17 cellular contexts compared by ENCODE assay signal in the genomic region with DNA sequence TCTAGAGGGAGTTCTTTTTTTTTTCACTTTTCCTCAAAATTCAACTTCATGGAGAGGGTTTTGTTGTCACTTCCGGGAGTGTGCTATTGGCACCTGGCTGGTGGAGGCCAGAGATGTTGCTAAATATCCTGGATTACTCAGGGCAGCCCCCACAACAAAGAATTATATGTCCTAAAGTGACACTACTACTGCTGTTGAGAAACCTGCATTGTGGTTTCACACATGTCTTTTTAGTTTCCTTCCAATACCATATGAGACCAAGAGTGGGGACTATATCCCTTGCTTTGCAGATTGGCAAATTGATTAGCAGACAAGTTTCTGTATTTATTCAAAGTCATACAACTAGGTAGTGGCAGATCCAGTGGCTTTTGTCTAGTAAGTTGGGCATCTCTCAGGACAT.
A peak's percentile ranks its signal among the peaks of the same experiment; 100 is the strongest.
DNase-seq lines count a peak whose midpoint lies in the region; ATAC-seq and TF ChIP-seq lines count a peak whose summit lies in the region.
"Had no signal": no experiment of that assay in that cellular context is flagged by ENCODE, and none has a peak within 500 bp of the region (broad histone marks: within the 10 kb centered on the region; RNA-seq: fewer than 3 reads in every experiment).

No MANE protein-coding gene starts in this region.

- ATAC-seq in GM18870 (IDR thresholded peaks at IDR 0.05; ENCODE audit: unreplicated experiment) (peak; percentile 76), GM21515 (IDR thresholded peaks at IDR 0.05; ENCODE audit: unreplicated experiment) (peak; percentile 60), HG03039 (IDR thresholded peaks at IDR 0.05; ENCODE audit: unreplicated experiment) (peak; percentile 60)
- no peak for ATAC-seq in activated T-helper 17 cell treated with anti-CD3 and anti-CD28 coated beads, Interleukin-2, amount 50 U/mL, for 72 hours (replicated peaks)

- H2AFZ ChIP-seq in MM.1S (ENCODE audit: low read length) = peak overlapping the region; percentile 38

- H3K9me3 Mint-ChIP-seq in activated T-helper 17 cell treated with anti-CD3 and anti-CD28 coated beads, Interleukin-2, amount 50 U/mL, for 72 hours = no peaks in the 10 kb centered on the region
- peaks cover 12% of the 10 kb centered on the region for H3K9me3 Mint-ChIP-seq in HFFc6

- H3K27ac Mint-ChIP-seq in activated T-helper 17 cell treated with anti-CD3 and anti-CD28 coated beads, Interleukin-2, amount 50 U/mL, for 72 hours = no peak overlapping the region
- H3K27ac Mint-ChIP-seq in HFFc6 = no peak overlapping the region

- H3K4me1 ChIP-seq in MM.1S (ENCODE audit: low read length) = peaks cover 48% of the 10 kb centered on the region
- H3K4me1 ChIP-seq: BLaER1, thyroid gland had no signal

- no peaks in the 10 kb centered on the region for H3K79me2 ChIP-seq in MM.1S (ENCODE audit: low read length)

- H3K4me2 ChIP-seq in MM.1S (ENCODE audit: low read depth, low read length) = peak overlapping the region; percentile 40; the same call in 1 of the 2 replicates
- H3K4me2 ChIP-seq: BLaER1 had no signal

- H3K9me3 ChIP-seq in MM.1S (replicated peaks; ENCODE audit: insufficient read depth, low read length) = no peaks in the 10 kb centered on the region
- H3K9me3 ChIP-seq: BLaER1, thyroid gland had no signal

- no peaks in the 10 kb centered on the region for H3K36me3 Mint-ChIP-seq in activated T-helper 17 cell treated with anti-CD3 and anti-CD28 coated beads, Interleukin-2, amount 50 U/mL, for 72 hours (ENCODE audit: low read depth)
- H3K36me3 Mint-ChIP-seq in HFFc6 (ENCODE audit: low read depth) = no peaks in the 10 kb centered on the region

- H3K4me3 ChIP-seq in MM.1S (ENCODE audit: low read length) = no peak overlapping the region
- H3K4me3 ChIP-seq: BLaER1, thyroid gland had no signal

- DNase-seq in MM.1S (peak; percentile 80), HFFc6 (no peak), GDM1 (lab: John Stamatoyannopoulos, UW) (no peak), NCI-H345 (lab: John Stamatoyannopoulos, UW) (no peak)
- DNase-seq: activated CD4-positive, alpha-beta T cell treated with anti-CD3 and anti-CD28 coated beads, Interleukin-2, amount 50 U/mL, for 48 hours; activated effector memory CD4-positive, alpha-beta T cell treated with Interleukin-2 at 50 U/mL for 16 hours; EL; foreskin melanocyte; NCI-H2081 treated with DMSO at 0.1 percent for 48 hours; occipital lobe; stimulated activated CD4-positive, alpha-beta T cell treated with anti-CD3 and anti-CD28 coated beads, Interleukin-12 subunit alpha, Interleukin-12 subunit beta, amount 100 ng/mL, for 4 hours; thyroid gland had no signal

- H3K4me3 Mint-ChIP-seq in activated T-helper 17 cell treated with anti-CD3 and anti-CD28 coated beads, Interleukin-2, amount 50 U/mL, for 72 hours = no peak overlapping the region
- no peak overlapping the region for H3K4me3 Mint-ChIP-seq in HFFc6

- TF ChIP-seq CTCF in MM.1S (IDR thresholded peaks at IDR 0.05; ENCODE audit: low read length) = no peak
- TF ChIP-seq CTCF in HFFc6 (IDR thresholded peaks at IDR 0.05) = no peak

- H4K20me1 ChIP-seq in MM.1S (ENCODE audit: insufficient read depth, low read length) = no peaks in the 10 kb centered on the region
- H4K20me1 ChIP-seq: BLaER1 had no signal

- H3K9ac ChIP-seq in MM.1S (ENCODE audit: low read length) = no peak overlapping the region; the same call in 1 of the 2 replicates
- H3K9ac ChIP-seq: BLaER1 had no signal

- H3K27ac ChIP-seq in MM.1S (ENCODE audit: low read length) = peak overlapping the region; percentile 89; the same call in 1 of the 2 replicates
- H3K27ac ChIP-seq: BLaER1, thyroid gland had no signal

- H3K27me3 ChIP-seq in MM.1S (replicated peaks; ENCODE audit: insufficient read depth, low read length) = no peaks in the 10 kb centered on the region
- H3K27me3 ChIP-seq: BLaER1, thyroid gland had no signal

- H3K36me3 ChIP-seq in MM.1S (replicated peaks; ENCODE audit: insufficient read depth, low read length) = no peaks in the 10 kb centered on the region
- H3K36me3 ChIP-seq: BLaER1, thyroid gland had no signal

- peaks cover 29% of the 10 kb centered on the region for H3F3A ChIP-seq in MM.1S (ENCODE audit: insufficient read depth, low read length)

- no peaks in the 10 kb centered on the region for H3K4me1 Mint-ChIP-seq in activated T-helper 17 cell treated with anti-CD3 and anti-CD28 coated beads, Interleukin-2, amount 50 U/mL, for 72 hours
- H3K4me1 Mint-ChIP-seq in HFFc6 (ENCODE audit: low read depth) = no peaks in the 10 kb centered on the region

- H3K27me3 Mint-ChIP-seq in activated T-helper 17 cell treated with anti-CD3 and anti-CD28 coated beads, Interleukin-2, amount 50 U/mL, for 72 hours = no peaks in the 10 kb centered on the region
- H3K27me3 Mint-ChIP-seq in HFFc6 (ENCODE audit: insufficient read depth) = no peaks in the 10 kb centered on the region

- H3K9me2 ChIP-seq in MM.1S (replicated peaks; ENCODE audit: insufficient read depth, low read length) = no peaks in the 10 kb centered on the region
